ENCODE assay signal across 20 cellular contexts in the genomic region with DNA sequence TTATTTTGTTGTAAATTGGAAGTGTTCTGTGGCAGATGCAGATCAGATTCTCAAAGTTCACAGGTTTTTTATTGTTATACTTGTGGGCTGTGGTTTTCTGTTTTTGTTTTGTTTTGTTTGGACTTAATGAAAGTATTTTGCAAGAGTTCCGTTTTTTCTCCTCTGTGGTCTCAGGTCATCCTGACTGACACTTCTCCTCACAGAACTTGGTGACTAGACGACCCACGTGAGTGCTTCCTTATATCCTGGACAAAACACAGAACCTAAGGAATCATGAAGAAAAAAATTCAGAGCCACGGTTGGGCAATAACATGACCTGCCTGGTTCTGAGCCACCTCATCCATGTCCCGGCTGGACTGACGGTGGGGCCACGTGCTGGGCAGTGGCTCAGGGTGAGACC. TPM values are rescaled to one million over a fixed set of nuclear protein-coding genes. Genes with fewer than 3 reads are reported as not detected.
A peak's percentile ranks its signal among the peaks of the same experiment; 100 is the strongest.
DNase-seq lines count a peak whose midpoint lies in the region; ATAC-seq and TF ChIP-seq lines count a peak whose summit lies in the region.
"Had no signal": no experiment of that assay in that cellular context is flagged by ENCODE, and none has a peak within 500 bp of the region (broad histone marks: within the 10 kb centered on the region; RNA-seq: fewer than 3 reads in every experiment).

No MANE protein-coding gene starts in this region.

- no peaks in the 10 kb centered on the region for H3K4me1 Mint-ChIP-seq in stimulated activated effector memory CD8-positive, alpha-beta T cell treated with anti-CD3 and anti-CD28 coated beads, Interleukin-12 subunit alpha, Interleukin-12 subunit beta, amount 100 ng/mL, for 72 hours

- no peak overlapping the region for H3K4me3 ChIP-seq in NB4 (ENCODE audit: low read depth, low read length)
- H3K4me3 ChIP-seq: SK-N-MC had no signal

- H3K9me3 Mint-ChIP-seq in stimulated activated effector memory CD8-positive, alpha-beta T cell treated with anti-CD3 and anti-CD28 coated beads, Interleukin-12 subunit alpha, Interleukin-12 subunit beta, amount 100 ng/mL, for 72 hours = no peaks in the 10 kb centered on the region
- peaks cover 13 to 17% of the 10 kb centered on the region in 2 donors for H3K9me3 Mint-ChIP-seq in activated naive CD4-positive, alpha-beta T cell treated with anti-CD3 and anti-CD28 coated beads, Interleukin-2, amount 50 U/mL, for 72 hours

- no peak overlapping the region for H3K27ac Mint-ChIP-seq in stimulated activated effector memory CD8-positive, alpha-beta T cell treated with anti-CD3 and anti-CD28 coated beads, Interleukin-12 subunit alpha, Interleukin-12 subunit beta, amount 100 ng/mL, for 72 hours
- no peak overlapping the region for H3K27ac Mint-ChIP-seq in activated naive CD4-positive, alpha-beta T cell treated with anti-CD3 and anti-CD28 coated beads, Interleukin-2, amount 50 U/mL, for 72 hours

- peak; percentile 54 for DNase-seq in CD1c-positive myeloid dendritic cell (ENCODE audit: extremely low spot score)
- peak; percentile 29 for DNase-seq in LHCN-M2 (ENCODE audit: low read depth)
- peak; percentile 26 for DNase-seq in NB4 (ENCODE audit: low read depth)
- DNase-seq in 8988T = no peak
- DNase-seq in stimulated activated effector memory CD8-positive, alpha-beta T cell treated with anti-CD3 and anti-CD28 coated beads, Interleukin-12 subunit alpha, Interleukin-12 subunit beta, amount 100 ng/mL, for 72 hours (ENCODE audit: low spot score in 2 of 2) = no peak
- DNase-seq in HPDE6-E6E7 (ENCODE audit: extremely low spot score) = no peak
- DNase-seq in activated naive CD4-positive, alpha-beta T cell treated with anti-CD3 and anti-CD28 coated beads, Interleukin-2, amount 50 U/mL, for 72 hours (ENCODE audit: low spot score in 2 of 2) = no peak
- DNase-seq: AML-193, GDM1, H7, NCI-H1105, NCI-H146, NCI-H2029, NCI-H2227 treated with DMSO at 0.1 percent for 48 hours, NCI-H510A, SHP77 treated with DMSO at 0.1 percent for 48 hours had no signal

- H3K4me3 Mint-ChIP-seq in stimulated activated effector memory CD8-positive, alpha-beta T cell treated with anti-CD3 and anti-CD28 coated beads, Interleukin-12 subunit alpha, Interleukin-12 subunit beta, amount 100 ng/mL, for 72 hours = no peak overlapping the region

- no peaks in the 10 kb centered on the region for H3K36me3 Mint-ChIP-seq in stimulated activated effector memory CD8-positive, alpha-beta T cell treated with anti-CD3 and anti-CD28 coated beads, Interleukin-12 subunit alpha, Interleukin-12 subunit beta, amount 100 ng/mL, for 72 hours
- peaks cover 10% of the 10 kb centered on the region in 2 donors for H3K36me3 Mint-ChIP-seq in activated naive CD4-positive, alpha-beta T cell treated with anti-CD3 and anti-CD28 coated beads, Interleukin-2, amount 50 U/mL, for 72 hours

- TF ChIP-seq CTCF in NB4 (IDR thresholded peaks at IDR 0.05; ENCODE audit: low read depth, low read length) = no peak

- ATAC-seq in esophagus mucosa = peak; percentile 23
- ATAC-seq in stimulated activated effector memory CD8-positive, alpha-beta T cell treated with anti-CD3 and anti-CD28 coated beads, Interleukin-12 subunit alpha, Interleukin-12 subunit beta, amount 100 ng/mL, for 72 hours = no peak
- no peak for ATAC-seq in activated naive CD4-positive, alpha-beta T cell treated with anti-CD3 and anti-CD28 coated beads, Interleukin-2, amount 50 U/mL, for 72 hours

- no peak for TF ChIP-seq POLR2A in NB4 (IDR thresholded peaks at IDR 0.05; ENCODE audit: extremely low read depth, insufficient read length)

RNA-seq across cellular contexts. Expression of gene RFPL4AL1, which starts 2.5 kb away (rescaled TPM):
- not detected in 2 replicates for total RNA-seq in LHCN-M2 (2014; rRNA removed)
- polyA plus RNA-seq in LHCN-M2 (2012) = not detected
- not detected for total RNA-seq in esophagus mucosa
- not detected for total RNA-seq in activated naive CD4-positive, alpha-beta T cell treated with anti-CD3 and anti-CD28 coated beads, Interleukin-2, amount 50 U/mL, for 72 hours
- total RNA-seq: H7 had no signal
- polyA plus RNA-seq: AG04450 had no signal

RNA-seq across cellular contexts. Expression of gene RFPL4A, which starts 7.6 kb away (rescaled TPM):
- total RNA-seq in LHCN-M2 (2014; rRNA removed) = not detected in 2 replicates
- not detected for polyA plus RNA-seq in LHCN-M2 (2012)
- not detected for total RNA-seq in esophagus mucosa
- not detected for total RNA-seq in activated naive CD4-positive, alpha-beta T cell treated with anti-CD3 and anti-CD28 coated beads, Interleukin-2, amount 50 U/mL, for 72 hours
- total RNA-seq: A172, H7 had no signal
- polyA plus RNA-seq: AG04450 had no signal

RNA-seq across cellular contexts. Expression of gene NLRP9, which starts 28.3 kb away (rescaled TPM):
- total RNA-seq in LHCN-M2 (2014; rRNA removed) (not detected in 2 replicates), esophagus mucosa (not detected)
- not detected for polyA plus RNA-seq in LHCN-M2 (2012)
- total RNA-seq in activated naive CD4-positive, alpha-beta T cell treated with anti-CD3 and anti-CD28 coated beads, Interleukin-2, amount 50 U/mL, for 72 hours = under 1 TPM in 1 of 2 donors, not detected in 1; 0.09 TPM
- total RNA-seq: A172, H7 had no signal
- polyA plus RNA-seq: AG04450 had no signal

Comparison
In these comparisons a context has a peak if more than half of its experiments do, and no peak if none do; other contexts are left out.
1. DNase-seq: peak in CD1c-positive myeloid dendritic cell (single experiment), LHCN-M2 (single experiment) and NB4 (single experiment); none in 8988T (single experiment), stimulated activated effector memory CD8-positive, alpha-beta T cell treated with anti-CD3 and anti-CD28 coated beads, Interleukin-12 subunit alpha, Interleukin-12 subunit beta, amount 100 ng/mL, for 72 hours (0 of 2), HPDE6-E6E7 (single experiment) and activated naive CD4-positive, alpha-beta T cell treated with anti-CD3 and anti-CD28 coated beads, Interleukin-2, amount 50 U/mL, for 72 hours (0 of 2).